8 cellular contexts compared by ENCODE assay signal in genomic region chr3:66481071-66482001, GRCh38. TPM values are rescaled to one million over a fixed set of nuclear protein-coding genes. Genes with fewer than 3 reads are reported as not detected.
DNase-seq lines count a peak whose midpoint lies in the region; ATAC-seq, FAIRE-seq and TF ChIP-seq lines count a peak whose summit lies in the region.

No MANE protein-coding gene starts in this region.

- H3K4me1 Mint-ChIP-seq in activated CD4-positive, alpha-beta memory T cell treated with anti-CD3 and anti-CD28 coated beads for 36 hours (ENCODE audit: low read depth), result peaks cover 32% of the 10 kb centered on the region

- H3K36me3 Mint-ChIP-seq in activated CD4-positive, alpha-beta memory T cell treated with anti-CD3 and anti-CD28 coated beads for 36 hours, result peaks cover 8% of the 10 kb centered on the region

- no peaks in the 10 kb centered on the region for H3K27me3 ChIP-seq in lung (ENCODE audit: control insufficient read depth, insufficient read depth)

- no peaks in the 10 kb centered on the region for H3K36me3 ChIP-seq in lung (ENCODE audit: control insufficient read depth in 2 of 2, insufficient read depth in 2 of 2, low read length in 2 of 2)

- H3K9me3 ChIP-seq in A549, result no peaks in the 10 kb centered on the region
- no peaks in the 10 kb centered on the region for H3K9me3 ChIP-seq in lung (ENCODE audit: control insufficient read depth in 2 of 2, insufficient read depth in 1 of 2, low read length in 1 of 2)

- no peaks in the 10 kb centered on the region for H3K27me3 Mint-ChIP-seq in activated CD4-positive, alpha-beta memory T cell treated with anti-CD3 and anti-CD28 coated beads for 36 hours

- peak overlapping the region; percentile 38; the same call in 2 of the 3 replicates for H3K4me2 ChIP-seq in A549

- H3K4me3 ChIP-seq in A549 (no peak overlapping the region), lung (no peak overlapping the region)

- TF ChIP-seq EP300 in A549 (IDR thresholded peaks at IDR 0.05), result no peak

- peaks cover 22% of the 10 kb centered on the region for H3K4me1 ChIP-seq in A549
- H3K4me1 ChIP-seq in lung (ENCODE audit: control insufficient read depth in 2 of 2, insufficient read depth in 2 of 2, low read length in 2 of 2), result peaks cover 27 to 56% of the 10 kb centered on the region in 2 donors

- no peak for TF ChIP-seq POLR2A in A549 (IDR thresholded peaks at IDR 0.05; ENCODE audit: low read length)

- 52% methylated on average over 13 of the region's 13 CpGs for WGBS in A549 (ENCODE audit: missing lambda C conversion rate)
- WGBS in lung, 2 donors, result 23 to 26% methylated on average over 13 of the region's 13 CpGs

- POLR2A ChIA-PET in A549 (lab: Yijun Ruan, JAX), result no interaction called here
- POLR2A ChIA-PET in activated CD4-positive, alpha-beta memory T cell treated with anti-CD3 and anti-CD28 coated beads for 36 hours (lab: Charles Lee), result interaction anchor here (0.8 to 3.4 kb wide), 8 partner anchors 8 to 19 kb away, joined by 3 to 13 read pairs (median 5); no protein-coding TSS in a partner anchor

- ATAC-seq in A549 (no peak), GM19438 (IDR thresholded peaks at IDR 0.05; ENCODE audit: low read depth, unreplicated experiment) (peak; percentile 45), lung (ENCODE audit: insufficient read depth, low FRiP score) (no peak), HG03439 (IDR thresholded peaks at IDR 0.05; ENCODE audit: unreplicated experiment) (no peak), esophagus mucosa (no peak), HG02973 (IDR thresholded peaks at IDR 0.05; ENCODE audit: unreplicated experiment) (no peak)

- peak overlapping the region; percentile 65 for H3K27ac Mint-ChIP-seq in activated CD4-positive, alpha-beta memory T cell treated with anti-CD3 and anti-CD28 coated beads for 36 hours

- H3K9me3 Mint-ChIP-seq in activated CD4-positive, alpha-beta memory T cell treated with anti-CD3 and anti-CD28 coated beads for 36 hours, result peaks cover 9% of the 10 kb centered on the region

- DNase-seq in A549 (ENCODE audit: low read depth in 1 of 2, low spot score in 1 of 2) (no peak), lung (ENCODE audit: low spot score) (no peak)
- no peak for DNase-seq in activated CD4-positive, alpha-beta memory T cell treated with anti-CD3 and anti-CD28 coated beads for 36 hours
- no peak for DNase-seq in activated CD4-positive, CD25-positive, alpha-beta regulatory T cell (lab: John Stamatoyannopoulos, UW)

- intact Hi-C loops in activated CD4-positive, alpha-beta memory T cell treated with anti-CD3 and anti-CD28 coated beads for 36 hours (cut with micrococcal nuclease), result loop anchor here (1.0 to 2.0 kb wide), 4 partner anchors 8 to 20 kb away; partner anchors contain the start of gene LRIG1

- H3K27ac ChIP-seq in A549 (no peak overlapping the region), lung (ENCODE audit: low read depth in 1 of 2, low read length in 1 of 2) (peak overlapping the region; percentile 11 to 71)

- no peak for FAIRE-seq in A549 (lab: Jason Lieb, UNC)

- CTCF ChIA-PET in A549 (lab: Yijun Ruan, JAX), result no interaction called here
- CTCF ChIA-PET in activated CD4-positive, alpha-beta memory T cell treated with anti-CD3 and anti-CD28 coated beads for 36 hours (lab: Charles Lee), result interaction anchor here (1.3 to 1.8 kb wide), 2 partner anchors 9 to 12 kb away, joined by 5 to 11 read pairs; no protein-coding TSS in a partner anchor

- peak overlapping the region; percentile 48 for H3K4me3 Mint-ChIP-seq in activated CD4-positive, alpha-beta memory T cell treated with anti-CD3 and anti-CD28 coated beads for 36 hours

- no peak for TF ChIP-seq RAD21 in A549 (conservative IDR thresholded peaks at IDR 0.05 in 1 of 2, IDR thresholded peaks at IDR 0.05 in 1 of 2)

- TF ChIP-seq CTCF in A549 (IDR thresholded peaks at IDR 0.05) (no peak), lung (IDR thresholded peaks at IDR 0.05; ENCODE audit: control extremely low read depth, extremely low read depth) (no peak)

TF ChIP-seq in A549, 52 proteins besides CTCF, POLR2A, EP300 and RAD21:
- TF ChIP-seq FOSL2 (IDR thresholded peaks at IDR 0.05) (no peak), FOSL2 (CRISPR knock-in tag; IDR thresholded peaks at IDR 0.05) (no peak), JUNB (IDR thresholded peaks at IDR 0.05) (no peak)

RNA-seq across cellular contexts. Expression of gene LRIG1, which starts 19.5 kb away (rescaled TPM):
- polyA plus RNA-seq in A549 (2011; rRNA removed), result 6.2 and 11.2 TPM in 2 replicates
- 3.8 and 5.4 TPM in 2 replicates for polyA plus RNA-seq in A549 (2012; cell fraction: cytosol; rRNA removed)
- 8.5 and 8.8 TPM in 2 replicates for polyA plus RNA-seq in A549 (2012; cell fraction: nucleus; rRNA removed)
- 1.8 to 2.9 TPM (median 2.6 TPM) in 3 replicates for polyA plus RNA-seq in A549 (2017; fragmentation: RNase III; extraction: RNeasy Plus Mini Kit Qiagen cat#74134 plus additional on column Dnase treatment)
- 18.4 and 19.3 TPM in 2 replicates for polyA minus RNA-seq in A549 (2011; rRNA and poly(A)+ RNA removed)
- 10 to 100 TPM; 35.3 to 40.4 TPM for total RNA-seq in activated CD4-positive, alpha-beta memory T cell treated with anti-CD3 and anti-CD28 coated beads for 36 hours
- 10 to 100 TPM; 59.3 to 97.4 TPM for total RNA-seq in lung
- 10 to 100 TPM; 21.9 to 25.1 TPM for polyA plus RNA-seq in lung
- total RNA-seq in esophagus mucosa, result 10.9 TPM

Comparison
In these comparisons a context has a peak if more than half of its experiments do, and no peak if none do; other contexts are left out.
1. H3K27ac ChIP-seq: peak in lung (2 of 2); none in A549 (0 of 2).